ENCODE assay signal across 8 cellular contexts in genomic region chr17:77322534-77323412, GRCh38.
DNase-seq lines count a peak whose midpoint lies in the region; ATAC-seq, FAIRE-seq and TF ChIP-seq lines count a peak whose summit lies in the region.

No MANE protein-coding gene starts in this region.

- CTCF ChIA-PET in mammary epithelial cell (lab: Charles Lee; ENCODE audit: low non-redundant PET): interaction anchor here (0.6 to 1.0 kb wide), 2 partner anchors 68 to 762 kb away, joined by 3 read pairs; no protein-coding TSS in a partner anchor

- H3K9me2 ChIP-seq in MM.1S (replicated peaks; ENCODE audit: insufficient read depth, low read length): no peaks in the 10 kb centered on the region

- H3K9ac ChIP-seq in MM.1S (ENCODE audit: low read length): no peak overlapping the region
- peak overlapping the region; percentile 58 for H3K9ac ChIP-seq in mammary epithelial cell (ENCODE audit: insufficient read depth, low read length)

- H2AFZ ChIP-seq in MM.1S (ENCODE audit: low read length): no peak overlapping the region
- H2AFZ ChIP-seq in mammary epithelial cell (ENCODE audit: low read depth, low read length): no peak overlapping the region

- dilution Hi-C loops in mammary epithelial cell (cut with HindIII; ENCODE audit: low sequenced_read_pairs): loop anchor here (10.0 kb wide), 1 partner anchor 132 kb away; no protein-coding TSS in a partner anchor

- no peak for TF ChIP-seq CTCF in MM.1S (IDR thresholded peaks at IDR 0.05; ENCODE audit: low read length)
- TF ChIP-seq CTCF in mammary epithelial cell (conservative IDR thresholded peaks at IDR 0.05 in 1 of 2, IDR thresholded peaks at IDR 0.05 in 1 of 2; ENCODE audit: extremely low read depth in 1 of 2, insufficient read depth in 1 of 2, low read depth in 1 of 2, low read length in 2 of 2): no peak

- no peak for TF ChIP-seq POLR2A in GM12891 (IDR thresholded peaks at IDR 0.05; ENCODE audit: low read depth, low read length)

- WGBS in mammary epithelial cell (ENCODE audit: low coverage, missing lambda C conversion rate): 4% methylated on average over 26 of the region's 31 CpGs

- peaks cover 82% of the 10 kb centered on the region for H3K79me2 ChIP-seq in MM.1S (ENCODE audit: low read length)
- peaks cover 96% of the 10 kb centered on the region for H3K79me2 ChIP-seq in mammary epithelial cell (ENCODE audit: insufficient read depth, low read length)

- in situ Hi-C loops in mammary epithelial cell (cut with MboI; ENCODE audit: low sequenced_read_pairs in 2 of 2): loop anchor here (5.0 to 10.0 kb wide), 3 partner anchors 35 to 172 kb away; no protein-coding TSS in a partner anchor

- intact Hi-C loops in mammary epithelial cell (cut with micrococcal nuclease): loop anchor here (1.0 to 2.0 kb wide), 3 partner anchors 42 to 172 kb away; no protein-coding TSS in a partner anchor

- FAIRE-seq in GM12891 (lab: Jason Lieb, UNC): no peak

- peaks cover 9% of the 10 kb centered on the region for H4K20me1 ChIP-seq in MM.1S (ENCODE audit: insufficient read depth, low read length)
- peaks cover 7% of the 10 kb centered on the region for H4K20me1 ChIP-seq in mammary epithelial cell (ENCODE audit: insufficient read depth, low read length)

- no peak overlapping the region for H3K27ac ChIP-seq in MM.1S (ENCODE audit: low read length)
- peak overlapping the region; percentile 80 for H3K27ac ChIP-seq in mammary epithelial cell (ENCODE audit: insufficient read depth, low read depth, low read length)
- H3K27ac ChIP-seq in temporal lobe (ENCODE audit: low read depth, low read length): peak overlapping the region; percentile 82

- H3K36me3 ChIP-seq in MM.1S (replicated peaks; ENCODE audit: insufficient read depth, low read length) (no peaks in the 10 kb centered on the region), mammary epithelial cell (ENCODE audit: insufficient read depth, low read length) (peaks cover 10% of the 10 kb centered on the region)

- ATAC-seq in HG03354 (IDR thresholded peaks at IDR 0.05; ENCODE audit: poor library complexity, severe bottlenecking, unreplicated experiment): no peak

- H3K9me3 ChIP-seq in MM.1S (replicated peaks; ENCODE audit: insufficient read depth, low read length) (no peaks in the 10 kb centered on the region), mammary epithelial cell (replicated peaks; ENCODE audit: insufficient read depth, low read length) (no peaks in the 10 kb centered on the region)

- TSS peak; percentile 80 for BruUV-seq in mammary epithelial cell (replicated peaks; lab: Mats Ljungman, UMichigan)

- no peak overlapping the region for H3K4me3 ChIP-seq in MM.1S (ENCODE audit: low read length)
- H3K4me3 ChIP-seq in mammary epithelial cell (replicated peaks in 1 of 3; ENCODE audit: insufficient read depth in 1 of 3, low read depth in 2 of 3, low read length in 3 of 3): peak overlapping the region in 2 of 3 experiments; percentile 30 to 42

- H3F3A ChIP-seq in MM.1S (ENCODE audit: insufficient read depth, low read length): peaks cover 39% of the 10 kb centered on the region

- H3K27me3 ChIP-seq in MM.1S (replicated peaks; ENCODE audit: insufficient read depth, low read length) (no peaks in the 10 kb centered on the region), mammary epithelial cell (ENCODE audit: insufficient read depth, low read length) (no peaks in the 10 kb centered on the region)

- H3K4me2 ChIP-seq in MM.1S (ENCODE audit: low read depth, low read length) (peak overlapping the region; percentile 95; the same call in 1 of the 2 replicates), mammary epithelial cell (ENCODE audit: insufficient read depth, low read depth, low read length) (peak overlapping the region; percentile 89)

- H3K4me1 ChIP-seq in MM.1S (ENCODE audit: low read length) (peaks cover 40% of the 10 kb centered on the region), mammary epithelial cell (ENCODE audit: insufficient read depth, low read length) (peaks cover 73% of the 10 kb centered on the region)

- DNase-seq in GM12891 (ENCODE audit: insufficient read length, low spot score) (no peak), MM.1S (no peak), mammary epithelial cell (peak; percentile 96), left kidney (ENCODE audit: low read depth, low spot score) (peak; percentile 93), NCI-H1694 treated with DMSO at 0.1 percent for 48 hours (lab: John Stamatoyannopoulos, UW) (no peak), NCI-H345 (lab: John Stamatoyannopoulos, UW) (no peak)

TF ChIP-seq in GM12891, 5 proteins besides CTCF, POLR2A, EP300 and RAD21:
- TF ChIP-seq SPI1 (IDR thresholded peaks at IDR 0.05; ENCODE audit: low read depth, low read length) (peak; percentile 39; the same call in 1 of the 2 replicates), PAX5 (IDR thresholded peaks at IDR 0.05; ENCODE audit: insufficient read depth, low read length, severe bottlenecking) (no peak)

Comparison
In these comparisons a context has a peak if more than half of its experiments do, and no peak if none do; other contexts are left out.
1. DNase-seq: peak in mammary epithelial cell (single experiment) and left kidney (single experiment); none in GM12891 (single experiment), MM.1S (single experiment), NCI-H1694 treated with DMSO at 0.1 percent for 48 hours (single experiment) and NCI-H345 (single experiment).